ENCODE assay signal across 8 cellular contexts in the genomic region with DNA sequence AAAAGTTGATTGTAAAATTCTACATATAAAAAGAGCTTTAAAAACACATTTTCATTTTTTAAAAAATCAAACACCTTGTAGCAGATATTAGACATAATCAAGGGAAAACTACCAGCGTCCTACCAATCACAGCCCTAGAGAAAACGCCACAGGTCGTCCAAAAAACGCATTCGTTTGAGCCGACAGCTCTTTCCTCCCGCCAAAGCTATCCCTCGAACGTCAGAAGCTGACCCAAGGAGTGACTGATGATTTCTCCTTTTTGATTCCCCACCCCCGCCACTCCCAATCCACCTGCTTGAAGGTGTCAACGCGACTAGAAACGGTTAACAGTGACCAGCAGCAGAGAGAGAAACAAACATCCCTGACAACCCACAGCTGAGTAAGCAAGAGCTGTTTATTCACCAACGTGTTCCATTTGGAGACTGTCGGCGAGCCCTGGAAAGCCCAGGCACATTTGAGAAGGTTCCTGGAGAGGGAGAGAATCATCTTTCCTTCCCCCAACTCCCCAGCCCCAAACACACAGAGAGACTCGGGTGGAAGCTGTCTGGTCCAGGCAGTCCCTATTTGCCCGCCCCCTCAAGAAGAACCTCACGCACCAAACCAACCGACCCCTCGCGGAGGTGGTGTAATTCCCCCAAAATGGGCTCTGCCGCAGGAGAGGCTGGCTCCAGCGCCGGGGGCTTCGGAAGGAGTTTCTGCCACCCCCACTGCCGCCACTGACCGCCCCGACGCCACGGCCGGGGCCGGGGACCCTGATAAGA. TPM values are rescaled to one million over a fixed set of nuclear protein-coding genes. Genes with fewer than 3 reads are reported as not detected.
DNase-seq lines count a peak whose midpoint lies in the region; ATAC-seq lines count a peak whose summit lies in the region.

No MANE protein-coding gene starts in this region.

- no peaks in the 10 kb centered on the region for H3K9me3 Mint-ChIP-seq in activated CD8-positive, alpha-beta memory T cell treated with anti-CD3 and anti-CD28 coated beads, Interleukin-2, amount 10 ng/mL, durations not matched to agents 7 days and 5 days (ENCODE audit: low read depth)

- H3K27me3 Mint-ChIP-seq in activated CD8-positive, alpha-beta memory T cell treated with anti-CD3 and anti-CD28 coated beads, Interleukin-2, amount 10 ng/mL, durations not matched to agents 7 days and 5 days, result no peaks in the 10 kb centered on the region

- CTCF ChIA-PET in activated CD8-positive, alpha-beta memory T cell treated with anti-CD3 and anti-CD28 coated beads, Interleukin-2, amount 10 ng/mL, durations not matched to agents 7 days and 5 days (lab: Charles Lee), result interaction anchor here (1.2 to 3.5 kb wide), 7 partner anchors 9 to 202 kb away, joined by 3 to 26 read pairs (median 4); no protein-coding TSS in a partner anchor

- ATAC-seq in activated CD8-positive, alpha-beta memory T cell treated with anti-CD3 and anti-CD28 coated beads, Interleukin-2, amount 10 ng/mL, durations not matched to agents 7 days and 5 days, result peak; percentile 27
- peak; percentile 11 for ATAC-seq in HG02852 (IDR thresholded peaks at IDR 0.05; ENCODE audit: unreplicated experiment)

- no peaks in the 10 kb centered on the region for H3K27me3 ChIP-seq in esophagus (ENCODE audit: control insufficient read depth in 1 of 2, insufficient read depth in 2 of 2, low read length in 2 of 2)

- peaks cover 15% of the 10 kb centered on the region for H3K36me3 Mint-ChIP-seq in activated CD8-positive, alpha-beta memory T cell treated with anti-CD3 and anti-CD28 coated beads, Interleukin-2, amount 10 ng/mL, durations not matched to agents 7 days and 5 days

- H3K27ac Mint-ChIP-seq in activated CD8-positive, alpha-beta memory T cell treated with anti-CD3 and anti-CD28 coated beads, Interleukin-2, amount 10 ng/mL, durations not matched to agents 7 days and 5 days, result peak overlapping the region; percentile 89

- H3K27ac ChIP-seq in esophagus (ENCODE audit: low read depth in 2 of 2, low read length in 1 of 2) (peak overlapping the region; percentile 96 to 97), temporal lobe (ENCODE audit: low read depth, low read length) (peak overlapping the region; percentile 75)

- H3K4me3 ChIP-seq in esophagus (ENCODE audit: low read depth in 1 of 2, low read length in 2 of 2), result peak overlapping the region; percentile 83 to 96

- H3K36me3 ChIP-seq in esophagus (ENCODE audit: control insufficient read depth in 2 of 2, insufficient read depth in 2 of 2, low read length in 1 of 2), result no peaks in the 10 kb centered on the region

- H3K9me3 ChIP-seq in esophagus (ENCODE audit: control insufficient read depth in 2 of 2, insufficient read depth in 1 of 2, low read depth in 1 of 2, low read length in 1 of 2), result no peaks in the 10 kb centered on the region

- H3K4me1 Mint-ChIP-seq in activated CD8-positive, alpha-beta memory T cell treated with anti-CD3 and anti-CD28 coated beads, Interleukin-2, amount 10 ng/mL, durations not matched to agents 7 days and 5 days, result peaks cover 31% of the 10 kb centered on the region

- no peaks in the 10 kb centered on the region for H3K4me1 ChIP-seq in esophagus (ENCODE audit: control insufficient read depth in 2 of 2, insufficient read depth in 2 of 2, low read length in 1 of 2)

- H3K4me3 Mint-ChIP-seq in activated CD8-positive, alpha-beta memory T cell treated with anti-CD3 and anti-CD28 coated beads, Interleukin-2, amount 10 ng/mL, durations not matched to agents 7 days and 5 days, result peak overlapping the region; percentile 88

- peak; percentile 65 for DNase-seq in activated CD8-positive, alpha-beta memory T cell treated with anti-CD3 and anti-CD28 coated beads, Interleukin-2, amount 10 ng/mL, durations not matched to agents 7 days and 5 days
- DNase-seq in activated CD8-positive, alpha-beta memory T cell treated with anti-CD3 and anti-CD28 coated beads for 24 hours, result no peak
- DNase-seq in NCI-H2029 (lab: John Stamatoyannopoulos, UW), result peak; percentile 67
- peak; percentile 29 to 38 for DNase-seq in activated CD4-positive, alpha-beta T cell treated with anti-CD3 and anti-CD28 coated beads, Interleukin-2, amount 50 U/mL, for 48 hours
- peak; percentile 37 for DNase-seq in mucosa of gallbladder (ENCODE audit: low spot score)

- 0% methylated on average over 33 of the region's 33 CpGs for WGBS in esophagus, 2 donors

RNA-seq across cellular contexts. Expression of gene CPEB3, which starts 0.6 kb away (rescaled TPM):
- 1 to 10 TPM; 3.8 to 4.3 TPM for total RNA-seq in activated CD8-positive, alpha-beta memory T cell treated with anti-CD3 and anti-CD28 coated beads, Interleukin-2, amount 10 ng/mL, durations not matched to agents 7 days and 5 days
- 1 to 10 TPM; 1.9 to 2.3 TPM for polyA plus RNA-seq in esophagus
- total RNA-seq in mucosa of gallbladder (9.7 TPM), temporal lobe (18.2 TPM)

RNA-seq across cellular contexts. Expression of gene MARCHF5, which starts 0.7 kb away (rescaled TPM):
- 10 to 100 TPM; 21.7 to 26.4 TPM for total RNA-seq in activated CD8-positive, alpha-beta memory T cell treated with anti-CD3 and anti-CD28 coated beads, Interleukin-2, amount 10 ng/mL, durations not matched to agents 7 days and 5 days
- polyA plus RNA-seq in esophagus, result 10 to 100 TPM; 23.9 to 32.5 TPM
- 51.2 TPM for total RNA-seq in mucosa of gallbladder
- 25.3 TPM for total RNA-seq in temporal lobe
